32 cellular contexts compared by ENCODE assay signal in genomic region chrX:130654409-130654970, GRCh38.
DNase-seq lines count a peak whose midpoint lies in the region; ATAC-seq and TF ChIP-seq lines count a peak whose summit lies in the region.
"Had no signal": no experiment of that assay in that cellular context is flagged by ENCODE, and none has a peak within 500 bp of the region (broad histone marks: within the 10 kb centered on the region; RNA-seq: fewer than 3 reads in every experiment).

No MANE protein-coding gene starts in this region.

- H2BK120ac ChIP-seq in IMR-90 (ENCODE audit: low read depth, low read length) (no peak overlapping the region), mesenchymal stem cell (ENCODE audit: low read depth, low read length) (no peak overlapping the region)

- no peak overlapping the region for H3K9ac ChIP-seq in IMR-90 (ENCODE audit: low read depth, low read length)
- peak overlapping the region; percentile 21 for H3K9ac ChIP-seq in mesenchymal stem cell (ENCODE audit: low read length)
- H3K9ac ChIP-seq: KMS-11, neural progenitor cell had no signal

- H3K79me1 ChIP-seq in IMR-90 (ENCODE audit: low read depth in 1 of 2, low read length in 2 of 2) (no peaks in the 10 kb centered on the region), mesenchymal stem cell (replicated peaks; ENCODE audit: low read length, poor library complexity, severe bottlenecking) (no peaks in the 10 kb centered on the region)

- H4K5ac ChIP-seq in IMR-90 (ENCODE audit: low read depth, low read length): no peak overlapping the region

- BruUV-seq in IMR-90 (replicated peaks; lab: Mats Ljungman, UMichigan): no TSS peak

- H2AK9ac ChIP-seq in IMR-90 (replicated peaks; ENCODE audit: low read depth, low read length, poor library complexity): no peak overlapping the region

- no peaks in the 10 kb centered on the region for H3K9me3 ChIP-seq in IMR-90 (ENCODE audit: control insufficient read depth, insufficient read depth, low read length)
- peaks cover 24% of the 10 kb centered on the region for H3K9me3 ChIP-seq in mesenchymal stem cell (ENCODE audit: control insufficient read depth, low read length)
- H3K9me3 ChIP-seq: lower lobe of right lung, mucosa of descending colon, right lobe of liver, testis, vagina had no signal

- no peak for TF ChIP-seq RAD21 in IMR-90 (IDR thresholded peaks at IDR 0.05; ENCODE audit: low read length)

- H2AFZ ChIP-seq in IMR-90 (replicated peaks; ENCODE audit: low read length, poor library complexity) (no peak overlapping the region), mesenchymal stem cell (ENCODE audit: low read depth, low read length) (no peak overlapping the region)
- H2AFZ ChIP-seq: neural progenitor cell had no signal

- H3K36me3 ChIP-seq in IMR-90 (ENCODE audit: control insufficient read depth, insufficient read depth, low read length) (no peaks in the 10 kb centered on the region), mesenchymal stem cell (ENCODE audit: control insufficient read depth in 1 of 2, insufficient read depth in 2 of 2, low read depth in 1 of 2, low read length in 2 of 2) (peaks cover 0 to 4% of the 10 kb centered on the region in 2 experiments)
- H3K36me3 ChIP-seq: ascending aorta, lower lobe of right lung, neural progenitor cell, right lobe of liver, vagina had no signal

- H3K27me3 ChIP-seq in IMR-90 (ENCODE audit: control insufficient read depth, insufficient read depth, low read length): peaks cover 1% of the 10 kb centered on the region; the same call in 1 of the 2 replicates
- no peaks in the 10 kb centered on the region for H3K27me3 ChIP-seq in mesenchymal stem cell (ENCODE audit: control insufficient read depth in 1 of 2, insufficient read depth in 1 of 2, low read length in 2 of 2)
- H3K27me3 ChIP-seq: ascending aorta, neural progenitor cell, right lobe of liver, testis, vagina had no signal

- DNase-seq in DMS79 (lab: John Stamatoyannopoulos, UW) (peak; percentile 35), IMR-90 (peak; percentile 43), astrocyte of the spinal cord (ENCODE audit: low read depth, low spot score) (peak; percentile 9), mesenchymal stem cell (no peak), cerebellar cortex (ENCODE audit: low spot score) (no peak), NCI-H2171 treated with DMSO at 0.1 percent for 48 hours (lab: John Stamatoyannopoulos, UW) (no peak)
- DNase-seq: activated CD4-positive, alpha-beta memory T cell treated with anti-CD3 and anti-CD28 coated beads, Interleukin-2, amount 10 ng/mL, durations not matched to agents 7 days and 5 days; CD4-positive, alpha-beta memory T cell; effector CD8-positive, alpha-beta T cell; erythroblast; GF-D8; glutamatergic neuron; H7; lower lobe of right lung; mucosa of descending colon; MV-4-11; NCI-H187 treated with DMSO at 0.1 percent for 48 hours; NCI-H345; NCI-H82; OCI-M1; posterior cingulate gyrus; right lobe of liver; Right ventricle myocardium superior; stimulated activated CD4-positive, alpha-beta T cell treated with anti-CD3 and anti-CD28 coated beads, Interleukin-12 subunit alpha, Interleukin-12 subunit beta, amount 100 ng/mL, for 4 hours; stimulated activated naive CD4-positive, alpha-beta T cell treated with Interleukin-2 at 50 U/mL for 16 hours; testis had no signal

- TF ChIP-seq CTCF in IMR-90 (conservative IDR thresholded peaks at IDR 0.05; ENCODE audit: low read depth, low read length): no peak
- TF ChIP-seq CTCF in astrocyte of the spinal cord (IDR thresholded peaks at IDR 0.05; ENCODE audit: low read depth, low read length): no peak

- H4K8ac ChIP-seq in IMR-90 (ENCODE audit: low read depth in 2 of 2, low read length in 2 of 2) (no peak overlapping the region), mesenchymal stem cell (ENCODE audit: low read length) (no peak overlapping the region)

- H2BK20ac ChIP-seq in IMR-90 (ENCODE audit: low read depth, low read length): no peak overlapping the region

- H2BK15ac ChIP-seq in IMR-90 (ENCODE audit: low read depth, low read length): no peak overlapping the region
- no peak overlapping the region for H2BK15ac ChIP-seq in mesenchymal stem cell (ENCODE audit: low read depth, poor library complexity, severe bottlenecking)

- CTCF ChIA-PET in IMR-90 (lab: Yijun Ruan, JAX): no interaction called here

- H3K18ac ChIP-seq in IMR-90 (ENCODE audit: low read depth, low read length) (no peak overlapping the region), mesenchymal stem cell (ENCODE audit: low read depth in 1 of 2, low read length in 2 of 2) (no peak overlapping the region)

- POLR2A ChIA-PET in IMR-90 (lab: Charles Lee; ENCODE audit: unreplicated experiment): no interaction called here

- WGBS in IMR-90 (ENCODE audit: extremely low coverage in 2 of 2, insufficient read length in 1 of 2), 2 experiments: no CpG with 5 or more reads among the region's 4 CpGs
- whole genome bisulfite sequencing in mesenchymal stem cell: 100% methylated on average over 2 of the region's 4 CpGs

- H3K23ac ChIP-seq in IMR-90 (ENCODE audit: low read depth, low read length) (no peak overlapping the region), mesenchymal stem cell (ENCODE audit: low read length in 2 of 2) (no peak overlapping the region)

- H4K91ac ChIP-seq in IMR-90 (ENCODE audit: insufficient read depth, low read depth, low read length): no peak overlapping the region
- no peak overlapping the region for H4K91ac ChIP-seq in mesenchymal stem cell (ENCODE audit: low read length)

- H3K9me1 ChIP-seq in IMR-90 (ENCODE audit: insufficient read depth, low read length): no peaks in the 10 kb centered on the region

- H3K56ac ChIP-seq in IMR-90 (ENCODE audit: extremely low read depth, insufficient read depth, low read length): no peak overlapping the region

- dilution Hi-C loops in IMR-90 (cut with HindIII; ENCODE audit: low sequenced_read_pairs, unreplicated experiment): no loop called here

- ATAC-seq in IMR-90 (ENCODE audit: low read depth): 0 out of 2 replicates have a peak, but pooled peaks have one; percentile 24
- ATAC-seq in GM18873 (IDR thresholded peaks at IDR 0.05; ENCODE audit: low FRiP score, unreplicated experiment): no peak
- ATAC-seq: activated CD4-positive, CD25-positive, alpha-beta regulatory T cell treated with anti-CD3 and anti-CD28 coated beads, Interleukin-2, amount 50 U/mL, for 24 hours; lower lobe of right lung; mucosa of descending colon; right lobe of liver had no signal

- H3K4me2 ChIP-seq in IMR-90 (ENCODE audit: low read depth, low read length) (no peak overlapping the region), mesenchymal stem cell (ENCODE audit: low read length, poor library complexity, severe bottlenecking) (no peak overlapping the region)
- H3K4me2 ChIP-seq: KMS-11, neural progenitor cell had no signal

- no peak overlapping the region for H2BK12ac ChIP-seq in mesenchymal stem cell (ENCODE audit: low read length in 2 of 2)

- H2BK5ac ChIP-seq in IMR-90 (ENCODE audit: low read depth, low read length, poor library complexity, severe bottlenecking): no peak overlapping the region
- no peak overlapping the region for H2BK5ac ChIP-seq in mesenchymal stem cell (ENCODE audit: low read depth, low read length, poor library complexity, severe bottlenecking)

- H4K20me1 ChIP-seq in IMR-90 (ENCODE audit: insufficient read depth, low read length): no peaks in the 10 kb centered on the region

- in situ Hi-C loops in IMR-90 (cut with MboI; ENCODE audit: low sequenced_read_pairs): no loop called here
- in situ Hi-C loops in astrocyte of the spinal cord (cut with HindIII; ENCODE audit: low sequenced_read_pairs): no loop called here

- intact Hi-C loops in IMR-90 (cut with micrococcal nuclease): no loop called here

- H3K4me1 ChIP-seq in IMR-90 (ENCODE audit: control insufficient read depth, insufficient read depth, low read length) (no peaks in the 10 kb centered on the region), mesenchymal stem cell (ENCODE audit: control insufficient read depth, insufficient read depth, low read depth, low read length) (no peaks in the 10 kb centered on the region)
- H3K4me1 ChIP-seq: ascending aorta, lower lobe of right lung, right lobe of liver, testis, vagina had no signal

- H3K14ac ChIP-seq in IMR-90 (replicated peaks; ENCODE audit: low read depth, low read length): no peak overlapping the region
- H3K14ac ChIP-seq in mesenchymal stem cell (ENCODE audit: low read length in 2 of 2): no peak overlapping the region

- H3K4me3 ChIP-seq in IMR-90 (ENCODE audit: insufficient read depth, low read depth, low read length) (no peak overlapping the region), astrocyte of the spinal cord (ENCODE audit: low read depth, low read length) (no peak overlapping the region), mesenchymal stem cell (ENCODE audit: insufficient read depth in 1 of 2, low read depth in 1 of 2, low read length in 2 of 2) (no peak overlapping the region)
- H3K4me3 ChIP-seq: ascending aorta, lower lobe of right lung, mucosa of descending colon, neural progenitor cell, right lobe of liver, testis, vagina had no signal

- no peak for TF ChIP-seq POLR2A in IMR-90 (IDR thresholded peaks at IDR 0.05; ENCODE audit: low read depth, low read length)

- no peak overlapping the region for H2AK5ac ChIP-seq in IMR-90 (ENCODE audit: low read depth, low read length)
- no peak overlapping the region for H2AK5ac ChIP-seq in mesenchymal stem cell (ENCODE audit: low read length, severe bottlenecking)

- H3K4ac ChIP-seq in IMR-90 (ENCODE audit: low read depth, low read length): no peak overlapping the region
- no peak overlapping the region for H3K4ac ChIP-seq in mesenchymal stem cell (ENCODE audit: low read depth in 1 of 2, low read length in 2 of 2)

- H3K27ac ChIP-seq in IMR-90 (ENCODE audit: insufficient read depth, low read length) (no peak overlapping the region), mesenchymal stem cell (ENCODE audit: low read length, poor library complexity, severe bottlenecking) (no peak overlapping the region)
- H3K27ac ChIP-seq: ascending aorta, KMS-11, lower lobe of right lung, neural progenitor cell, right lobe of liver, testis, vagina had no signal

TF ChIP-seq in IMR-90, 13 proteins besides CTCF, POLR2A, EP300 and RAD21 (continues in another document):
- TF ChIP-seq NFE2L2 (IDR thresholded peaks at IDR 0.05; ENCODE audit: low read depth, low read length) (no peak), BHLHE40 (IDR thresholded peaks at IDR 0.05; ENCODE audit: low read depth, low read length) (no peak), ELK1 (IDR thresholded peaks at IDR 0.05; ENCODE audit: borderline replicate concordance, low read depth, low read length) (no peak), SMC3 (IDR thresholded peaks at IDR 0.05; ENCODE audit: low read depth, low read length) (no peak), MAFK (IDR thresholded peaks at IDR 0.05; ENCODE audit: low read depth, low read length) (no peak), RFX5 (IDR thresholded peaks at IDR 0.05; ENCODE audit: low read depth, low read length) (no peak)

Comparison
In these comparisons a context has a peak if more than half of its experiments do, and no peak if none do; other contexts are left out.
1. DNase-seq: peak in DMS79 (single experiment), IMR-90 (single experiment) and astrocyte of the spinal cord (single experiment); none in mesenchymal stem cell (single experiment), cerebellar cortex (single experiment) and NCI-H2171 treated with DMSO at 0.1 percent for 48 hours (single experiment).